ENCODE assay signal across 8 cellular contexts in the genomic region with DNA sequence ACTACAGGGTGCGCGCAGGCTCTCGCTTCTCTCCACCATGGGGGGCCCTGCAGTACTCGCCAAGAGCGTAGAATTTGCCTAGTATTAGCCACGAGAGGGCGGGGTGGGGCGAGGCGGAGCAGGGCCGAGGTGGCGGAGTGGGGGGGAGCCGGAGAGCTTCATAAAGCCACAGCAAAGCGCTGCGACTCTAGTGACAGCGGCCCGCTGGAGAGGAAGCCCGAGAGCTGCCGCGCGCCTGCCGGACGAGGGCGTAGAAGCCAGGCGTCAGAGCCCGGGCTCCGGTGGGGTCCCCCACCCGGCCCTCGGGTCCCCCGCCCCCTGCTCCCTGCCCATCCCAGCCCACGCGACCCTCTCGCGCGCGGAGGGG. TPM values are rescaled to one million over a fixed set of nuclear protein-coding genes. Genes with fewer than 3 reads are reported as not detected.
DNase-seq lines count a peak whose midpoint lies in the region; ATAC-seq and TF ChIP-seq lines count a peak whose summit lies in the region.

A gene with protein sequence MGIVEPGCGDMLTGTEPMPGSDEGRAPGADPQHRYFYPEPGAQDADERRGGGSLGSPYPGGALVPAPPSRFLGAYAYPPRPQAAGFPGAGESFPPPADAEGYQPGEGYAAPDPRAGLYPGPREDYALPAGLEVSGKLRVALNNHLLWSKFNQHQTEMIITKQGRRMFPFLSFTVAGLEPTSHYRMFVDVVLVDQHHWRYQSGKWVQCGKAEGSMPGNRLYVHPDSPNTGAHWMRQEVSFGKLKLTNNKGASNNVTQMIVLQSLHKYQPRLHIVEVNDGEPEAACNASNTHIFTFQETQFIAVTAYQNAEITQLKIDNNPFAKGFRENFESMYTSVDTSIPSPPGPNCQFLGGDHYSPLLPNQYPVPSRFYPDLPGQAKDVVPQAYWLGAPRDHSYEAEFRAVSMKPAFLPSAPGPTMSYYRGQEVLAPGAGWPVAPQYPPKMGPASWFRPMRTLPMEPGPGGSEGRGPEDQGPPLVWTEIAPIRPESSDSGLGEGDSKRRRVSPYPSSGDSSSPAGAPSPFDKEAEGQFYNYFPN (plus strand): TSS at position 190 of the 367 bp plus-strand sequence. CDS start 219 bp downstream, outside the sequence.

- H3K4me3 ChIP-seq in A673 (ENCODE audit: low read depth, low read length, poor library complexity, severe bottlenecking) (peak within 1 kb of the TSS; percentile 33), epithelial cell of proximal tubule (ENCODE audit: low read depth, low read length) (no peak within 1 kb of the TSS), neuron (ENCODE audit: low read length) (peak within 1 kb of the TSS; percentile 25), thyroid gland (replicated peaks in 1 of 3) (peak within 1 kb of the TSS in 1 of 3 donors; percentile 28)

- CTCF ChIA-PET in A673 (lab: Charles Lee) = interaction anchor here (0.6 to 1.2 kb wide), 4 partner anchors 8 to 156 kb away, joined by 3 read pairs; no protein-coding TSS in a partner anchor
- CTCF ChIA-PET in activated CD8-positive, alpha-beta memory T cell treated with anti-CD3 and anti-CD28 coated beads for 36 hours (lab: Charles Lee) = interaction anchor here (0.5 to 3.7 kb wide), 18 partner anchors 9 to 691 kb away, joined by 3 to 30 read pairs (median 6); partner anchors contain the start of gene KPNB1

- DNase-seq in A673 (ENCODE audit: low spot score) = peak; percentile 87
- DNase-seq in NCI-H69 (lab: John Stamatoyannopoulos, UW) = peak; percentile 90
- no peak for DNase-seq in epithelial cell of proximal tubule (ENCODE audit: low read depth)
- DNase-seq in thyroid gland = peak; percentile 58 to 63

- 5% methylated on average over 4 of the region's 35 CpGs; no CpG with 5 or more reads in 1 of the 2 donors for WGBS in thyroid gland, 2 donors

- TF ChIP-seq CTCF in A673 (conservative IDR thresholded peaks at IDR 0.05; ENCODE audit: low read depth, low read length) (peak; percentile 40), epithelial cell of proximal tubule (conservative IDR thresholded peaks at IDR 0.05; ENCODE audit: low read depth, low read length) (peak; percentile 13), thyroid gland (IDR thresholded peaks at IDR 0.05) (peak in 1 of 6 experiments; percentile 23)

- H3K27ac ChIP-seq in A673 (ENCODE audit: low read depth, low read length, poor library complexity, severe bottlenecking) (no peak within 1 kb of the TSS), thyroid gland (no peak within 1 kb of the TSS)

- ATAC-seq in GM18867 (IDR thresholded peaks at IDR 0.05; ENCODE audit: unreplicated experiment) (peak; percentile 57), HG03135 (IDR thresholded peaks at IDR 0.05; ENCODE audit: unreplicated experiment) (peak; percentile 68)

- POLR2A ChIA-PET in A673 (lab: Charles Lee; ENCODE audit: low non-redundant PET) = no interaction called here
- POLR2A ChIA-PET in activated CD8-positive, alpha-beta memory T cell treated with anti-CD3 and anti-CD28 coated beads for 36 hours (lab: Charles Lee) = interaction anchor here (0.7 to 2.2 kb wide), 11 partner anchors 9 to 526 kb away, joined by 3 to 29 read pairs (median 5); partner anchors contain the start of gene KPNB1

- TF ChIP-seq POLR2A in thyroid gland (IDR thresholded peaks at IDR 0.05) = no peak

- H2AFZ ChIP-seq in neuron (ENCODE audit: low read depth, low read length) = peak within 1 kb of the TSS; percentile 34

- H3K4me1 ChIP-seq in A673 (ENCODE audit: insufficient read depth, low read length, poor library complexity, severe bottlenecking) (no peaks in the 10 kb centered on the region), neuron (ENCODE audit: insufficient read depth, low read length) (peaks cover 4% of the 10 kb centered on the region), thyroid gland (peaks cover 0 to 13% of the 10 kb centered on the region in 2 donors)

- intact Hi-C loops in A673 (cut with micrococcal nuclease; ENCODE audit: unreplicated experiment) (no loop called here), thyroid gland (cut with DNase I) (no loop called here)

- peaks cover 7% of the 10 kb centered on the region for H3K27me3 ChIP-seq in A673 (replicated peaks; ENCODE audit: insufficient read depth, low read depth, low read length, poor library complexity)
- H3K27me3 ChIP-seq in neuron (ENCODE audit: insufficient read depth, low read length) = peaks cover 69% of the 10 kb centered on the region
- peaks cover 6% of the 10 kb centered on the region for H3K27me3 ChIP-seq in thyroid gland

- no TSS peak for BruUV-seq in A673 (replicated peaks; lab: Mats Ljungman, UMichigan)

- H3K36me3 ChIP-seq in A673 (ENCODE audit: insufficient read depth, low read length, poor library complexity, severe bottlenecking) (no peaks in the 10 kb centered on the region), neuron (ENCODE audit: insufficient read depth, low read length) (no peaks in the 10 kb centered on the region), thyroid gland (no peaks in the 10 kb centered on the region)

- no peaks in the 10 kb centered on the region for H3K9me3 ChIP-seq in A673 (ENCODE audit: low read depth, low read length, poor library complexity, severe bottlenecking)
- H3K9me3 ChIP-seq in neuron (ENCODE audit: low read length) = no peaks in the 10 kb centered on the region
- H3K9me3 ChIP-seq in thyroid gland = no peaks in the 10 kb centered on the region

RNA-seq across cellular contexts. Expression of the gene that starts here (rescaled TPM):
- total RNA-seq in A673 (2021) (not detected in 2 replicates), epithelial cell of proximal tubule (not detected in 2 replicates), thyroid gland (1 to 10 TPM in 2 of 4 donors, under 1 TPM in 2; 0.40 to 2.9 (median 0.87) TPM)
- total RNA-seq in activated CD8-positive, alpha-beta memory T cell treated with anti-CD3 and anti-CD28 coated beads for 36 hours = 10 to 100 TPM; 53.7 to 54.7 TPM

Comparison
In these comparisons a context has a peak if more than half of its experiments do, and no peak if none do; other contexts are left out.
1. RNA of the gene that starts here (total RNA-seq): 53.7 to 54.7 TPM in activated CD8-positive, alpha-beta memory T cell treated with anti-CD3 and anti-CD28 coated beads for 36 hours; 0.40 to 2.9 TPM in thyroid gland, not detected in A673 and not detected in epithelial cell of proximal tubule; every median in the first group is over 10 times any median in the second.
2. Peak in DNase-seq and H3K4me3 ChIP-seq in A673; RNA of the gene not detected or under 1 TPM.